ENCODE assay signal across 27 cellular contexts in the genomic region with DNA sequence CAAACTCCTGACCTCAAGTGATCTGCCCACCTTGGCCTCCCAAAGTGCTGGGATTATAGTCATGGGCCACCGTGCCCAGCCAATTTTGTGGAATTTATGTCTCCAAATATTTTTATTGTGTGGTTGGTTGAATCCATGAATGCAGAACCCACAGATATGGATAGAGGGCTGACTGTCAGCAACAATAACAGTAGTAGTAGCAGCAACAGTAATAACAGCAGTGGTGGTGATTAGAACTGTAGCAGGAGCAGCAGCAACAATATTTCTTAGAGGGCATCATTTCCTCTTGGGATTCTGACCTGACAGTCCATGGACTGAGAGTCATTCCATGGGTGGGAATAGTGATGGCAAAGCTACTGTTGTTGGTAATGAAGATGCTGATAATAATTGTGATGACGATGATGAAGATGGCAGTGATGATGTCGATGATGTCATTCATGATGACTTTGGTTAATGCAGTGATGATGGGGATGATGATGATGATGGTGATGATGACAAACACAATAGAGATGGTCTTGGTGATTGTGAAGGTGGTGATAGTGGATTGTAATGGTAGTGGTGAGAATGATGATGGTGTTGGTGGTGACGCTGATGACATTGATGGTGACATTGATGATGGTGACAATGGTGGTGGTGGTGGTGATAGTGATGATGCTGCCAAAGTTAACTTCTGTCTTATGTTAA.
"Had no signal": no experiment of that assay in that cellular context is flagged by ENCODE, and none has a peak within 500 bp of the region (broad histone marks: within the 10 kb centered on the region; RNA-seq: fewer than 3 reads in every experiment).

No MANE protein-coding gene starts in this region.

- H3K9me3 Mint-ChIP-seq: activated T-helper 2 cell treated with anti-CD3 and anti-CD28 coated beads, Interferon-gamma antibody, Interleukin-2, Interleukin-4, amounts not matched to agents 10 μg/mL and 5 μg/mL and 100 μg/mL, durations not matched to agents 14 hours and 24 hours and 36 hours; central memory CD8-positive, alpha-beta T cell; natural killer cell treated with Interleukin-12 subunit alpha and Interleukin-12 subunit beta and Interleukin-15 and Interleukin-18, amount 100 ng/mL, for 72 hours had no signal

- H3K27ac ChIP-seq: breast epithelium, epithelial cell of prostate, esophagus squamous epithelium, left ventricle myocardium inferior, neutrophil, skin epidermis, stomach, thyroid gland, upper lobe of left lung had no signal

- DNase-seq: activated CD4-positive, alpha-beta T cell treated with anti-CD3 and anti-CD28 coated beads for 4 hours; activated CD4-positive, alpha-beta T cell treated with anti-CD3 and anti-CD28 coated beads, Interleukin-2, amount 50 U/mL, for 48 hours; activated CD4-positive, CD25-positive, alpha-beta regulatory T cell; activated CD8-positive, alpha-beta memory T cell treated with anti-CD3 and anti-CD28 coated beads for 24 hours; activated CD8-positive, alpha-beta memory T cell treated with anti-CD3 and anti-CD28 coated beads, Interleukin-2, amount 50 U/mL, for 48 hours; activated T-cell treated with anti-CD3 and anti-CD28 coated beads, Interleukin-2, amount 50 U/mL, for 4 hours; dermis blood vessel endothelial cell; effector CD8-positive, alpha-beta T cell; esophagus squamous epithelium; left ventricle myocardium inferior; mucosa of descending colon; stimulated activated CD4-positive, alpha-beta T cell treated with anti-CD3 and anti-CD28 coated beads, Interleukin-12 subunit alpha, Interleukin-12 subunit beta, amount 100 ng/mL, for 4 hours; stimulated activated CD4-positive, alpha-beta T cell treated with anti-CD3 and anti-CD28 coated beads, Interleukin-4, amount 100 ng/mL, for 1 hour; stomach; thyroid gland; upper lobe of left lung had no signal

- H3K27ac Mint-ChIP-seq: activated T-helper 2 cell treated with anti-CD3 and anti-CD28 coated beads, Interferon-gamma antibody, Interleukin-2, Interleukin-4, amounts not matched to agents 10 μg/mL and 5 μg/mL and 100 μg/mL, durations not matched to agents 14 hours and 24 hours and 36 hours; natural killer cell treated with Interleukin-12 subunit alpha and Interleukin-12 subunit beta and Interleukin-15 and Interleukin-18, amount 100 ng/mL, for 72 hours; progenitor cell of endocrine pancreas had no signal

- H3K27me3 ChIP-seq: breast epithelium, esophagus squamous epithelium, neutrophil, stomach, thyroid gland, upper lobe of left lung had no signal

- H3K36me3 Mint-ChIP-seq: natural killer cell treated with Interleukin-12 subunit alpha and Interleukin-12 subunit beta and Interleukin-15 and Interleukin-18, amount 100 ng/mL, for 72 hours had no signal

- H3K9me3 ChIP-seq: esophagus squamous epithelium, mucosa of descending colon, neutrophil, thyroid gland, upper lobe of left lung had no signal

- H3K4me3 ChIP-seq: breast epithelium, esophagus squamous epithelium, left ventricle myocardium inferior, lung, mucosa of descending colon, skin epidermis, stomach, thyroid gland, upper lobe of left lung had no signal

- FAIRE-seq: islet of Langerhans had no signal

- H3K36me3 ChIP-seq: breast epithelium, esophagus squamous epithelium, left ventricle myocardium inferior, neutrophil, stomach, thyroid gland, upper lobe of left lung had no signal

- H3K4me3 Mint-ChIP-seq: activated T-cell treated with anti-CD3 and anti-CD28 coated beads, Interleukin-2, amount 50 U/mL, for 4 hours; central memory CD8-positive, alpha-beta T cell; natural killer cell treated with Interleukin-12 subunit alpha and Interleukin-12 subunit beta and Interleukin-15 and Interleukin-18, amount 100 ng/mL, for 72 hours had no signal

- ATAC-seq: activated T-cell treated with anti-CD3 and anti-CD28 coated beads, Interleukin-2, amount 50 U/mL, for 4 hours; mucosa of descending colon; natural killer cell treated with Interleukin-12 subunit alpha and Interleukin-12 subunit beta and Interleukin-15 and Interleukin-18, amount 100 ng/mL, for 72 hours; sciatic nerve had no signal

- H3K4me1 ChIP-seq: left ventricle myocardium inferior, thyroid gland had no signal
